25 cellular contexts compared by ENCODE assay signal in the genomic region with DNA sequence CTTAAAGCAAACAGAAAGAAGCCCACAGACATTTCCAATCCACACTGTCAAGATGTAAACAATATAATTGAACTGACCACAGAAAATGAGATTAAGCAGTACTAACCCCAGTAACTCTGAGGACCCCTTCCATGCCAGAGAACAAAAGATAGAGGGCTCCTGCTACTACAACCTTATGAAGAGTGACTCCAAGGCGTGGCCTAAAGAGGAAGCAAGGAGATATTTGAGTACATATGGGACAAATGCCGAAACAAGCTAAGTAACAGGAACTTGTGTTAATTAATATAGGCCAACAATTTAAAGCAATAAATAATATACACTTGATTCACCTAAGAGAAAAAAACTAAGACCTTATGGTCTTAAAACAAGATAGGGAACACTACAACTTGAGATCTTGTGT.
"Had no signal": no experiment of that assay in that cellular context is flagged by ENCODE, and none has a peak within 500 bp of the region (broad histone marks: within the 10 kb centered on the region; RNA-seq: fewer than 3 reads in every experiment).

No MANE protein-coding gene starts in this region.

- H3K27ac ChIP-seq: esophagus squamous epithelium, heart right ventricle, lower lobe of right lung, right lobe of liver, testis, transverse colon, VCaP had no signal

- H3K4me3 Mint-ChIP-seq: activated CD4-positive, alpha-beta memory T cell treated with anti-CD3 and anti-CD28 coated beads, Interleukin-2, amount 10 ng/mL, durations not matched to agents 7 days and 5 days; activated naive CD8-positive, alpha-beta T cell treated with anti-CD3 and anti-CD28 coated beads, Interleukin-2, amount 10 ng/mL, durations not matched to agents 7 days and 5 days; activated T-cell treated with anti-CD3 and anti-CD28 coated beads, Interleukin-2, amount 50 U/mL, for 4 hours; dendritic cell treated with granulocyte-macrophage colony-stimulating factor and Interleukin-4, amounts not matched to agents 40 ng/mL and 50 ng/mL, for 4 days; natural killer cell treated with Interleukin-12 subunit alpha and Interleukin-12 subunit beta and Interleukin-15 and Interleukin-18, amount 100 ng/mL, for 72 hours had no signal

- H3K4me1 ChIP-seq: esophagus squamous epithelium, heart right ventricle, right lobe of liver, testis had no signal

- H3K27me3 ChIP-seq: esophagus squamous epithelium, heart right ventricle, right lobe of liver, testis, transverse colon had no signal

- H3K27me3 Mint-ChIP-seq: activated CD4-positive, alpha-beta memory T cell treated with anti-CD3 and anti-CD28 coated beads, Interleukin-2, amount 10 ng/mL, durations not matched to agents 7 days and 5 days; activated naive CD8-positive, alpha-beta T cell treated with anti-CD3 and anti-CD28 coated beads, Interleukin-2, amount 10 ng/mL, durations not matched to agents 7 days and 5 days; dendritic cell treated with granulocyte-macrophage colony-stimulating factor and Interleukin-4, amounts not matched to agents 40 ng/mL and 50 ng/mL, for 4 days; natural killer cell treated with Interleukin-12 subunit alpha and Interleukin-12 subunit beta and Interleukin-15 and Interleukin-18, amount 100 ng/mL, for 72 hours had no signal

- H3K27ac Mint-ChIP-seq: activated CD4-positive, alpha-beta memory T cell treated with anti-CD3 and anti-CD28 coated beads, Interleukin-2, amount 10 ng/mL, durations not matched to agents 7 days and 5 days; activated naive CD8-positive, alpha-beta T cell treated with anti-CD3 and anti-CD28 coated beads, Interleukin-2, amount 10 ng/mL, durations not matched to agents 7 days and 5 days; dendritic cell treated with granulocyte-macrophage colony-stimulating factor and Interleukin-4, amounts not matched to agents 40 ng/mL and 50 ng/mL, for 4 days; natural killer cell treated with Interleukin-12 subunit alpha and Interleukin-12 subunit beta and Interleukin-15 and Interleukin-18, amount 100 ng/mL, for 72 hours had no signal

- H3K4me1 Mint-ChIP-seq: activated CD4-positive, alpha-beta memory T cell treated with anti-CD3 and anti-CD28 coated beads, Interleukin-2, amount 10 ng/mL, durations not matched to agents 7 days and 5 days had no signal

- H3K4me3 ChIP-seq: esophagus squamous epithelium, heart right ventricle, lower lobe of right lung, right lobe of liver, testis, transverse colon had no signal

- H3K9me3 ChIP-seq: esophagus squamous epithelium, heart right ventricle, lower lobe of right lung, right lobe of liver, testis, transverse colon had no signal

- ATAC-seq: activated T-cell treated with anti-CD3 and anti-CD28 coated beads, Interleukin-2, amount 50 U/mL, for 4 hours; heart right ventricle; left lobe of liver; natural killer cell treated with Interleukin-12 subunit alpha and Interleukin-12 subunit beta and Interleukin-15 and Interleukin-18, amount 100 ng/mL, for 72 hours; right lobe of liver; stimulated activated naive CD8-positive, alpha-beta T cell treated with anti-CD3 and anti-CD28 coated beads, Interleukin-15, Interleukin-2, amounts not matched to agents 100 U/mL and 50 U/mL, for 24 hours had no signal

- H3K9me3 Mint-ChIP-seq: activated CD4-positive, alpha-beta memory T cell treated with anti-CD3 and anti-CD28 coated beads, Interleukin-2, amount 10 ng/mL, durations not matched to agents 7 days and 5 days; activated naive CD8-positive, alpha-beta T cell treated with anti-CD3 and anti-CD28 coated beads, Interleukin-2, amount 10 ng/mL, durations not matched to agents 7 days and 5 days; activated T-cell treated with anti-CD3 and anti-CD28 coated beads, Interleukin-2, amount 50 U/mL, for 4 hours; dendritic cell treated with granulocyte-macrophage colony-stimulating factor and Interleukin-4, amounts not matched to agents 40 ng/mL and 50 ng/mL, for 4 days; natural killer cell treated with Interleukin-12 subunit alpha and Interleukin-12 subunit beta and Interleukin-15 and Interleukin-18, amount 100 ng/mL, for 72 hours had no signal

- DNase-seq: activated CD4-positive, alpha-beta memory T cell treated with anti-CD3 and anti-CD28 coated beads, Interleukin-2, amount 10 ng/mL, durations not matched to agents 7 days and 5 days; activated CD4-positive, alpha-beta T cell treated with anti-CD3 and anti-CD28 coated beads for 48 hours; activated CD8-positive, alpha-beta memory T cell treated with anti-CD3 and anti-CD28 coated beads, Interleukin-2, amount 50 U/mL, for 48 hours; activated naive CD4-positive, alpha-beta T cell; activated naive CD8-positive, alpha-beta T cell treated with anti-CD3 and anti-CD28 coated beads, Interleukin-2, amount 10 ng/mL, durations not matched to agents 7 days and 5 days; activated T-cell treated with anti-CD3 and anti-CD28 coated beads, Interleukin-2, amount 50 U/mL, for 4 hours; amniotic stem cell; central memory CD4-positive, alpha-beta T cell; esophagus squamous epithelium; foreskin melanocyte; heart right ventricle; lower lobe of right lung; mesenchymal stem cell; posterior cingulate gyrus; right lobe of liver; stimulated activated CD4-positive, alpha-beta T cell treated with anti-CD3 and anti-CD28 coated beads, Interleukin-12 subunit alpha, Interleukin-12 subunit beta, amount 100 ng/mL, for 4 hours; stimulated activated CD4-positive, alpha-beta T cell treated with anti-CD3 and anti-CD28 coated beads, Interleukin-4, amount 100 ng/mL, for 1 hour; stimulated activated naive CD8-positive, alpha-beta T cell treated with anti-CD3 and anti-CD28 coated beads, Interleukin-15, Interleukin-2, amounts not matched to agents 100 U/mL and 50 U/mL, for 24 hours; T-helper 2 cell; testis; transverse colon had no signal
